In the genomic region with DNA sequence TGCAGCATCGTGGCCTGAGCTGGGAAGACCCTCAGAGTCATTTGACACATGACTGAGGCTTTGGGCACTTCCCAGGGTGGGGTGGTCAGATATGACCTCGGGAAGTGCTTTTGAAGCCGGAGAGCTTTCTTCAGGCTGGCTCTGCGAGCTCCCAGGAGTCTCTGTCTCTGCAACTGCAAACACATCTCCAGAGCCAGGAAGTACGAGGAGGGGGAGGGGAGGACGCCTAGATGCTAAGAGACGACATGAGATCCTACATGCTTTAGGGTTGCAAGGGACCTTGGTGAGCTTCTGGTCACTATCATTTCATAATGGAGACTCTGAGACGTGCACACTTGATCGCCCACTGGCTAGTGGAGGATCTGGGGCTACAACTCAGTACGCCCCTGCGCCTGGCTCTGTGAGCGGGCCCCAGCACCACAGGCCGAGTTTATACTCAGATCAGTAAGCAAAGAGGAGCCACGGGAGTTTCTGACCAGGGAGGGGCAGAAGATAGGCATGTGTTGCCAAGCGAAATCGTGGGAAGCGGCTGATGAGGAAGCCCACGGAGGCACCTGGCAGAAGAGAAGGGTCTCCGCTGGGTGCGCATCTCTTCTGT, we compare ENCODE assay signal across 1 cellular context.
TF ChIP-seq lines count a peak whose summit lies in the region.

No MANE protein-coding gene starts in this region.

TF ChIP-seq in GM23338, 12 proteins besides CTCF, POLR2A, EP300 and RAD21 (continued from another document):
- TF ChIP-seq, protein P1, sequence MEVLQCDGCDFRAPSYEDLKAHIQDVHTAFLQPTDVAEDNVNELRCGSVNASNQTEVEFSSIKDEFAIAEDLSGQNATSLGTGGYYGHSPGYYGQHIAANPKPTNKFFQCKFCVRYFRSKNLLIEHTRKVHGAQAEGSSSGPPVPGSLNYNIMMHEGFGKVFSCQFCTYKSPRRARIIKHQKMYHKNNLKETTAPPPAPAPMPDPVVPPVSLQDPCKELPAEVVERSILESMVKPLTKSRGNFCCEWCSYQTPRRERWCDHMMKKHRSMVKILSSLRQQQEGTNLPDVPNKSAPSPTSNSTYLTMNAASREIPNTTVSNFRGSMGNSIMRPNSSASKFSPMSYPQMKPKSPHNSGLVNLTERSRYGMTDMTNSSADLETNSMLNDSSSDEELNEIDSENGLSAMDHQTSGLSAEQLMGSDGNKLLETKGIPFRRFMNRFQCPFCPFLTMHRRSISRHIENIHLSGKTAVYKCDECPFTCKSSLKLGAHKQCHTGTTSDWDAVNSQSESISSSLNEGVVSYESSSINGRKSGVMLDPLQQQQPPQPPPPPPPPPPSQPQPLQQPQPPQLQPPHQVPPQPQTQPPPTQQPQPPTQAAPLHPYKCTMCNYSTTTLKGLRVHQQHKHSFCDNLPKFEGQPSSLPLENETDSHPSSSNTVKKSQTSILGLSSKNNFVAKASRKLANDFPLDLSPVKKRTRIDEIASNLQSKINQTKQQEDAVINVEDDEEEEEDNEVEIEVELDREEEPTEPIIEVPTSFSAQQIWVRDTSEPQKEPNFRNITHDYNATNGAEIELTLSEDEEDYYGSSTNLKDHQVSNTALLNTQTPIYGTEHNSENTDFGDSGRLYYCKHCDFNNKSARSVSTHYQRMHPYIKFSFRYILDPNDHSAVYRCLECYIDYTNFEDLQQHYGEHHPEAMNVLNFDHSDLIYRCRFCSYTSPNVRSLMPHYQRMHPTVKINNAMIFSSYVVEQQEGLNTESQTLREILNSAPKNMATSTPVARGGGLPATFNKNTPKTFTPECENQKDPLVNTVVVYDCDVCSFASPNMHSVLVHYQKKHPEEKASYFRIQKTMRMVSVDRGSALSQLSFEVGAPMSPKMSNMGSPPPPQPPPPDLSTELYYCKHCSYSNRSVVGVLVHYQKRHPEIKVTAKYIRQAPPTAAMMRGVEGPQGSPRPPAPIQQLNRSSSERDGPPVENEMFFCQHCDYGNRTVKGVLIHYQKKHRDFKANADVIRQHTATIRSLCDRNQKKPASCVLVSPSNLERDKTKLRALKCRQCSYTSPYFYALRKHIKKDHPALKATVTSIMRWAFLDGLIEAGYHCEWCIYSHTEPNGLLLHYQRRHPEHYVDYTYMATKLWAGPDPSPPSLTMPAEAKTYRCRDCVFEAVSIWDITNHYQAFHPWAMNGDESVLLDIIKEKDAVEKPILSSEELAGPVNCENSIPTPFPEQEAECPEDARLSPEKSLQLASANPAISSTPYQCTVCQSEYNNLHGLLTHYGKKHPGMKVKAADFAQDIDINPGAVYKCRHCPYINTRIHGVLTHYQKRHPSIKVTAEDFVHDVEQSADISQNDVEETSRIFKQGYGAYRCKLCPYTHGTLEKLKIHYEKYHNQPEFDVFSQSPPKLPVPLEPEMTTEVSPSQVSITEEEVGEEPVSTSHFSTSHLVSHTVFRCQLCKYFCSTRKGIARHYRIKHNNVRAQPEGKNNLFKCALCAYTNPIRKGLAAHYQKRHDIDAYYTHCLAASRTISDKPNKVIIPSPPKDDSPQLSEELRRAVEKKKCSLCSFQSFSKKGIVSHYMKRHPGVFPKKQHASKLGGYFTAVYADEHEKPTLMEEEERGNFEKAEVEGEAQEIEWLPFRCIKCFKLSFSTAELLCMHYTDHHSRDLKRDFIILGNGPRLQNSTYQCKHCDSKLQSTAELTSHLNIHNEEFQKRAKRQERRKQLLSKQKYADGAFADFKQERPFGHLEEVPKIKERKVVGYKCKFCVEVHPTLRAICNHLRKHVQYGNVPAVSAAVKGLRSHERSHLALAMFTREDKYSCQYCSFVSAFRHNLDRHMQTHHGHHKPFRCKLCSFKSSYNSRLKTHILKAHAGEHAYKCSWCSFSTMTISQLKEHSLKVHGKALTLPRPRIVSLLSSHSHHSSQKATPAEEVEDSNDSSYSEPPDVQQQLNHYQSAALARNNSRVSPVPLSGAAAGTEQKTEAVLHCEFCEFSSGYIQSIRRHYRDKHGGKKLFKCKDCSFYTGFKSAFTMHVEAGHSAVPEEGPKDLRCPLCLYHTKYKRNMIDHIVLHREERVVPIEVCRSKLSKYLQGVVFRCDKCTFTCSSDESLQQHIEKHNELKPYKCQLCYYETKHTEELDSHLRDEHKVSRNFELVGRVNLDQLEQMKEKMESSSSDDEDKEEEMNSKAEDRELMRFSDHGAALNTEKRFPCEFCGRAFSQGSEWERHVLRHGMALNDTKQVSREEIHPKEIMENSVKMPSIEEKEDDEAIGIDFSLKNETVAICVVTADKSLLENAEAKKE (CRISPR knock-in tag; IDR thresholded peaks at IDR 0.05), result no peak
- TF ChIP-seq POLR2AphosphoS5 (IDR thresholded peaks at IDR 0.05; ENCODE audit: low read depth) (no peak), EZH2 (IDR thresholded peaks at IDR 0.05; ENCODE audit: low read depth, unreplicated experiment) (no peak), EZH2phosphoT487 (IDR thresholded peaks at IDR 0.05; ENCODE audit: unreplicated experiment) (no peak), ZNF331 (CRISPR knock-in tag; IDR thresholded peaks at IDR 0.05; ENCODE audit: low read depth) (no peak)
